8 cellular contexts compared by ENCODE assay signal in genomic region chr18:68925268-68925667, GRCh38.
A peak's percentile ranks its signal among the peaks of the same experiment; 100 is the strongest.
DNase-seq lines count a peak whose midpoint lies in the region; ATAC-seq, FAIRE-seq and TF ChIP-seq lines count a peak whose summit lies in the region.

No MANE protein-coding gene starts in this region.

- WGBS in GM12878 (ENCODE audit: insufficient coverage, insufficient replicate concordance, low lambda C conversion rate, missing lambda C conversion rate), result 10% methylated on average over 1 of the region's 1 CpG
- WGBS in spleen, 5 donors, result 10 to 30% (median 19%) methylated on average over 1 of the region's 1 CpG

- in situ Hi-C loops in GM12878 (cut with MboI), result loop anchor here (10.0 kb wide), 1 partner anchor 1170 kb away; no protein-coding TSS in a partner anchor

- H3K4me1 ChIP-seq in GM12878 (ENCODE audit: control insufficient read depth, insufficient read depth, low read length) (no peaks in the 10 kb centered on the region), spleen (no peaks in the 10 kb centered on the region)

- TF ChIP-seq CTCF in GM12878 (IDR thresholded peaks at IDR 0.05 in 2 of 3, conservative IDR thresholded peaks at IDR 0.05 in 1 of 3; ENCODE audit: control insufficient read depth in 2 of 3, extremely low read depth in 1 of 3, insufficient read depth in 1 of 3, low read depth in 3 of 3, low read length in 3 of 3) (peak; percentile 27 to 61 (median 46); a peak in 4 of 6 replicates), spleen (IDR thresholded peaks at IDR 0.05 in 8 of 11, conservative IDR thresholded peaks at IDR 0.05 in 3 of 11) (no peak)

- SMC1A ChIA-PET in GM12878 (lab: Charles Lee; ENCODE audit: uncharacterized antibody, unreplicated experiment), result interaction anchor here (0.7 to 2.3 kb wide), 8 partner anchors 8 to 1161 kb away, joined by 3 to 13 read pairs (median 3); no protein-coding TSS in a partner anchor

- no peak for FAIRE-seq in GM12878 (lab: Jason Lieb, UNC)

- CTCF ChIA-PET in GM12878 (lab: Yijun Ruan, JAX), result interaction anchor here (0.8 to 2.8 kb wide), 14 partner anchors 8 to 1234 kb away, joined by 3 to 13 read pairs (median 3); no protein-coding TSS in a partner anchor

- H3K4me3 ChIP-seq in GM12878, result no peak overlapping the region
- H3K4me3 ChIP-seq in spleen, result no peak overlapping the region

- no peak for TF ChIP-seq EP300 in GM12878 (IDR thresholded peaks at IDR 0.05; ENCODE audit: borderline replicate concordance in 1 of 2, control insufficient read depth in 1 of 2, low read depth in 2 of 2, low read length in 2 of 2)

- H3K79me2 ChIP-seq in GM12878 (ENCODE audit: control insufficient read depth, insufficient read depth, low read length), result no peaks in the 10 kb centered on the region

- BruUV-seq in GM12878 (replicated peaks; lab: Mats Ljungman, UMichigan), result no TSS peak

- no peaks in the 10 kb centered on the region; a peak in 1 of 4 replicates for H3K27me3 ChIP-seq in GM12878 (replicated peaks in 1 of 2; ENCODE audit: control insufficient read depth in 2 of 2, insufficient read depth in 2 of 2, low read length in 1 of 2)
- no peaks in the 10 kb centered on the region for H3K27me3 ChIP-seq in spleen (replicated peaks in 1 of 7)

- no peaks in the 10 kb centered on the region for H3K9me3 ChIP-seq in GM12878 (replicated peaks; ENCODE audit: control insufficient read depth, insufficient read depth, low read length)
- H3K9me3 ChIP-seq in spleen, result no peaks in the 10 kb centered on the region

- no peak overlapping the region for H2AFZ ChIP-seq in GM12878 (ENCODE audit: control insufficient read depth, low read depth, low read length)

- H3K4me2 ChIP-seq in GM12878 (ENCODE audit: control insufficient read depth, insufficient read depth), result no peak overlapping the region

- DNase-seq in DMS53 treated with DMSO at 0.1 percent for 48 hours (lab: John Stamatoyannopoulos, UW; ENCODE audit: unreplicated experiment), result peak; percentile 15
- no peak for DNase-seq in GM12878 (ENCODE audit: low read depth, low spot score)
- no peak for DNase-seq in ecto neural progenitor cell (ENCODE audit: low spot score)
- no peak for DNase-seq in activated T-cell treated with anti-CD3 and anti-CD28 coated beads, Interleukin-2, amount 50 U/mL, for 48 hours
- no peak for DNase-seq in spleen
- DNase-seq in GDM1 (lab: John Stamatoyannopoulos, UW), result no peak

- no peaks in the 10 kb centered on the region for H4K20me1 ChIP-seq in GM12878 (ENCODE audit: control insufficient read depth, insufficient read depth)

- no peak overlapping the region for H3K27ac ChIP-seq in GM12878 (ENCODE audit: control insufficient read depth, insufficient read depth)
- H3K27ac ChIP-seq in spleen, result no peak overlapping the region

- no peak overlapping the region for H3K9ac ChIP-seq in GM12878 (ENCODE audit: control insufficient read depth, insufficient read depth, low read length)

- TF ChIP-seq RAD21 in GM12878 (IDR thresholded peaks at IDR 0.05; ENCODE audit: insufficient read depth, low read depth, low read length), result peak; percentile 68

- TF ChIP-seq POLR2A in GM12878 (IDR thresholded peaks at IDR 0.05; ENCODE audit: low read depth, low read length), result no peak
- no peak for TF ChIP-seq POLR2A in spleen (IDR thresholded peaks at IDR 0.05)

- no peaks in the 10 kb centered on the region for H3K36me3 ChIP-seq in GM12878 (ENCODE audit: control insufficient read depth in 2 of 2, insufficient read depth in 2 of 2, low read length in 1 of 2)
- no peaks in the 10 kb centered on the region for H3K36me3 ChIP-seq in spleen

- ATAC-seq in GM19452 (IDR thresholded peaks at IDR 0.05; ENCODE audit: unreplicated experiment) (peak; percentile 86), HG03439 (IDR thresholded peaks at IDR 0.05; ENCODE audit: unreplicated experiment) (peak; percentile 69), GM12878 (peak; percentile 94)

- RAD21 ChIA-PET in GM12878 (lab: Charles Lee; ENCODE audit: unreplicated experiment), result interaction anchor here (0.6 to 1.5 kb wide), 7 partner anchors 9 to 1162 kb away, joined by 3 to 6 read pairs (median 4); no protein-coding TSS in a partner anchor

- intact Hi-C loops in GM12878 (cut with micrococcal nuclease; ENCODE audit: unreplicated experiment), result loop anchor here (10.0 kb wide), 1 partner anchor 1160 kb away; no protein-coding TSS in a partner anchor
- intact Hi-C loops in spleen (cut with DNase I; ENCODE audit: low total_unique reads), result no loop called here

- POLR2A ChIA-PET in GM12878 (lab: Charles Lee), result no interaction called here

TF ChIP-seq in GM12878, 131 proteins besides CTCF, POLR2A, EP300 and RAD21 (continues in another document):
- 0 out of 2 replicates have a peak, but pooled peaks have one; percentile 29 for TF ChIP-seq ZNF217 (IDR thresholded peaks at IDR 0.05)
- TF ChIP-seq ATF7 (IDR thresholded peaks at IDR 0.05; ENCODE audit: low read depth), result peak; percentile 39; the same call in 1 of the 2 replicates
- no peak for TF ChIP-seq FOXK2 (IDR thresholded peaks at IDR 0.05)
- TF ChIP-seq NR2C2 (IDR thresholded peaks at IDR 0.05; ENCODE audit: borderline replicate concordance, control insufficient read depth, insufficient read length, low read depth), result no peak
- TF ChIP-seq ASH2L (IDR thresholded peaks at IDR 0.05; ENCODE audit: borderline replicate concordance, low read depth), result no peak
- TF ChIP-seq SIX5 (IDR thresholded peaks at IDR 0.05; ENCODE audit: low read depth, low read length, severe bottlenecking), result no peak
- TF ChIP-seq ZBTB11 (CRISPR knock-in tag; IDR thresholded peaks at IDR 0.05), result no peak
- 0 out of 2 replicates have a peak, but pooled peaks have one; percentile 26 for TF ChIP-seq RUNX3 (IDR thresholded peaks at IDR 0.05; ENCODE audit: low read length)
- peak; percentile 38; the same call in 1 of the 2 replicates for TF ChIP-seq MTA2 (IDR thresholded peaks at IDR 0.05; ENCODE audit: low read depth)
- TF ChIP-seq IKZF1 (conservative IDR thresholded peaks at IDR 0.05), result peak; percentile 29; the same call in 1 of the 2 replicates
- TF ChIP-seq CBFB (IDR thresholded peaks at IDR 0.05; ENCODE audit: low read depth), result no peak
- TF ChIP-seq MEF2A (IDR thresholded peaks at IDR 0.05; ENCODE audit: insufficient read depth, low read depth, low read length), result peak; percentile 34; the same call in 1 of the 2 replicates
- TF ChIP-seq SMC3 (IDR thresholded peaks at IDR 0.05; ENCODE audit: borderline replicate concordance, low read length), result peak; percentile 46
- TF ChIP-seq EED (IDR thresholded peaks at IDR 0.05; ENCODE audit: low read depth), result no peak
- TF ChIP-seq IKZF2 (IDR thresholded peaks at IDR 0.05), result peak in 1 of 2 experiments; percentile 32; a peak in 1 of 4 replicates
- no peak for TF ChIP-seq ZSCAN29 (IDR thresholded peaks at IDR 0.05)
- no peak for TF ChIP-seq CREB1 (IDR thresholded peaks at IDR 0.05; ENCODE audit: low read depth)
- TF ChIP-seq SPI1 (IDR thresholded peaks at IDR 0.05; ENCODE audit: borderline replicate concordance, insufficient read depth, low read depth, low read length), result no peak
- TF ChIP-seq DPF2 (IDR thresholded peaks at IDR 0.05), result no peak; the same call in 1 of the 2 replicates
- no peak for TF ChIP-seq IRF5 (IDR thresholded peaks at IDR 0.05; ENCODE audit: borderline replicate concordance)
- no peak for TF ChIP-seq RELB (IDR thresholded peaks at IDR 0.05; ENCODE audit: low read depth)

Comparison
In these comparisons a context has a peak if more than half of its experiments do, and no peak if none do; other contexts are left out.
1. CTCF ChIP-seq: peak in GM12878 (3 of 3); none in spleen (0 of 11).
2. Peak in every context shown above with its lines, with median percentiles within 50 percentile points of each other: ATAC-seq.